ENCODE assay signal across 27 cellular contexts in the genomic region with DNA sequence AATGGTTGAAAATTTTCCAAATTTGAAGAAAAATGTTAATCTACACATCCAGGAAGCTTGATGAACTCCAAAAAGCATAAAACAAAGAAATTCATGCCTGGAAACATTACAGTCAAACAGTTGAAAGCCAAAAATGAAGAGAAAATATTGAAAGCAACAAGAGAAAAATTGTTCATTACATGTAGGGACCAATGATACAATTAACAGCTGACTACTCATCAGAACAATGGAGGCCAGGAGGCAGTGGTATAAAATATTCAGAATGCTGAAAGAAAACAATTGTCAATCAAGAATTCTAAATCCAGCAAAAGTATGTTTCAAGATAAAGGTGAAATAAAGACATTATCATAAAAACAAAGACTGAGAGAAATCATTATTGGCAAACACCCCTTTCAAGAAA. TPM values are rescaled to one million over a fixed set of nuclear protein-coding genes. Genes with fewer than 3 reads are reported as not detected.
"Had no signal": no experiment of that assay in that cellular context is flagged by ENCODE, and none has a peak within 500 bp of the region (broad histone marks: within the 10 kb centered on the region; RNA-seq: fewer than 3 reads in every experiment).

No MANE protein-coding gene starts in this region.

- H3K9me3 ChIP-seq: SJCRH30 had no signal

- H3K4me1 ChIP-seq: Peyer's patch, SJCRH30 had no signal

- H3K27ac ChIP-seq: KMS-11, PC-9, Peyer's patch, SJCRH30 had no signal

- H3K4me2 ChIP-seq: KMS-11, PC-9 had no signal

- H3K9ac ChIP-seq: KMS-11 had no signal

- DNase-seq: IMR-90, Kasumi-1, MM.1S, NCI-H1092, NCI-H1105 treated with DMSO at 0.1 percent for 48 hours, NCI-H1417 treated with DMSO at 0.1 percent for 48 hours, NCI-H146, NCI-H1694 treated with DMSO at 0.1 percent for 48 hours, NCI-H1930, NCI-H2081, NCI-H2107, NCI-H2227 treated with DMSO at 0.1 percent for 48 hours, NCI-H524, NCI-H526 treated with DMSO at 0.1 percent for 48 hours, NCI-H748 treated with DMSO at 0.1 percent for 48 hours, PC-9, Peyer's patch, SHP77 treated with DMSO at 0.1 percent for 48 hours, SJCRH30, T-helper 1 cell had no signal

- H3K27me3 ChIP-seq: Peyer's patch, SJCRH30 had no signal

- H3K4me3 ChIP-seq: PC-9, Peyer's patch, SJCRH30 had no signal

- H2AFZ ChIP-seq: PC-9 had no signal

- H3K36me3 ChIP-seq: Peyer's patch, SJCRH30 had no signal

- ATAC-seq: Right ventricle myocardium inferior, SK-N-SH treated with all-trans-retinoic acid at 6 μM for 48 hours had no signal

RNA-seq across cellular contexts. Expression of a gene that starts 21.6 kb away (rescaled TPM):
- total RNA-seq: HT-29, IMR-90, M059J, NCI-H460, PC-9, Peyer's patch, Right ventricle myocardium inferior had no signal
- polyA plus RNA-seq: IMR-90 had no signal

RNA-seq across cellular contexts. Expression of a gene that starts 57.7 kb away (rescaled TPM):
- total RNA-seq: HT-29, IMR-90, RPMI7951, SJCRH30 had no signal
